In genomic region chr19:5183616-5184015, GRCh38 we compare ENCODE assay signal across 26 cellular contexts.
DNase-seq lines count a peak whose midpoint lies in the region; ATAC-seq, FAIRE-seq and TF ChIP-seq lines count a peak whose summit lies in the region.
"Had no signal": no experiment of that assay in that cellular context is flagged by ENCODE, and none has a peak within 500 bp of the region (broad histone marks: within the 10 kb centered on the region; RNA-seq: fewer than 3 reads in every experiment).

No MANE protein-coding gene starts in this region.

- TF ChIP-seq CTCF in MCF 10A (IDR thresholded peaks at IDR 0.05; ENCODE audit: unreplicated experiment) (no peak), breast epithelium (IDR thresholded peaks at IDR 0.05) (no peak), bronchial epithelial cell (IDR thresholded peaks at IDR 0.05; ENCODE audit: insufficient read depth, low read length, severe bottlenecking) (no peak), kidney (IDR thresholded peaks at IDR 0.05; ENCODE audit: borderline replicate concordance, extremely low read depth, insufficient read depth) (no peak), heart left ventricle (IDR thresholded peaks at IDR 0.05) (no peak)

- H3K4me3 ChIP-seq in breast epithelium (no peak overlapping the region), bronchial epithelial cell (ENCODE audit: low read depth, low read length) (no peak overlapping the region), kidney (ENCODE audit: low read length in 2 of 2) (no peak overlapping the region), heart left ventricle (no peak overlapping the region)
- H3K4me3 ChIP-seq: BLaER1 had no signal

- no peak for TF ChIP-seq POLR2A in breast epithelium (IDR thresholded peaks at IDR 0.05)
- TF ChIP-seq POLR2A in heart left ventricle (IDR thresholded peaks at IDR 0.05), result no peak

- H3K9ac ChIP-seq in kidney (ENCODE audit: low read length in 2 of 2), result no peak overlapping the region
- H3K9ac ChIP-seq: BLaER1 had no signal

- H3K9me3 Mint-ChIP-seq in MCF 10A (ENCODE audit: unreplicated experiment), result no peaks in the 10 kb centered on the region
- H3K9me3 Mint-ChIP-seq: CD4-positive, alpha-beta memory T cell; CD4-positive, CD25-positive, alpha-beta regulatory T cell; CD8-positive, alpha-beta memory T cell had no signal

- WGBS in heart left ventricle, 4 donors, result 86 to 95% (median 88%) methylated on average over 3 of the region's 3 CpGs

- no peak overlapping the region for H3K27ac ChIP-seq in breast epithelium
- H3K27ac ChIP-seq in kidney (ENCODE audit: low read depth in 2 of 2, low read length in 2 of 2), result no peak overlapping the region
- no peak overlapping the region for H3K27ac ChIP-seq in heart left ventricle
- H3K27ac ChIP-seq: BLaER1 had no signal

- H3K4me3 Mint-ChIP-seq in MCF 10A (ENCODE audit: unreplicated experiment), result no peak overlapping the region
- H3K4me3 Mint-ChIP-seq: CD14-positive monocyte; CD4-positive, alpha-beta memory T cell; CD4-positive, CD25-positive, alpha-beta regulatory T cell; CD8-positive, alpha-beta memory T cell had no signal

- H3K9me3 ChIP-seq in breast epithelium, result no peaks in the 10 kb centered on the region
- H3K9me3 ChIP-seq in kidney (ENCODE audit: control insufficient read depth in 1 of 2, low read length in 2 of 2), result no peaks in the 10 kb centered on the region
- no peaks in the 10 kb centered on the region for H3K9me3 ChIP-seq in heart left ventricle
- H3K9me3 ChIP-seq: BE2C, BLaER1 had no signal

- H3K4me1 Mint-ChIP-seq in MCF 10A (ENCODE audit: insufficient read depth, unreplicated experiment), result no peaks in the 10 kb centered on the region
- H3K4me1 Mint-ChIP-seq: CD14-positive monocyte; CD4-positive, alpha-beta memory T cell; CD4-positive, CD25-positive, alpha-beta regulatory T cell; CD8-positive, alpha-beta memory T cell had no signal

- no peaks in the 10 kb centered on the region for H3K36me3 ChIP-seq in breast epithelium
- no peaks in the 10 kb centered on the region for H3K36me3 ChIP-seq in bronchial epithelial cell (ENCODE audit: control insufficient read depth, insufficient read depth, low read length)
- no peaks in the 10 kb centered on the region for H3K36me3 ChIP-seq in kidney (ENCODE audit: control insufficient read depth in 1 of 2, insufficient read depth in 2 of 2, low read length in 2 of 2)
- no peaks in the 10 kb centered on the region for H3K36me3 ChIP-seq in heart left ventricle
- H3K36me3 ChIP-seq: BE2C, BLaER1 had no signal

- no peak overlapping the region for H3K27ac Mint-ChIP-seq in MCF 10A (ENCODE audit: low read depth, unreplicated experiment)
- H3K27ac Mint-ChIP-seq: CD14-positive monocyte; CD4-positive, alpha-beta memory T cell; CD4-positive, CD25-positive, alpha-beta regulatory T cell; CD8-positive, alpha-beta memory T cell had no signal

- POLR2A ChIA-PET in MCF 10A (lab: Yijun Ruan, JAX), result no interaction called here

- H3K27me3 Mint-ChIP-seq in MCF 10A (ENCODE audit: insufficient read depth, unreplicated experiment), result no peaks in the 10 kb centered on the region

- no peaks in the 10 kb centered on the region for H3K36me3 Mint-ChIP-seq in MCF 10A (ENCODE audit: insufficient read depth, unreplicated experiment)
- H3K36me3 Mint-ChIP-seq: CD14-positive monocyte; CD4-positive, alpha-beta memory T cell; CD4-positive, CD25-positive, alpha-beta regulatory T cell; CD8-positive, alpha-beta memory T cell had no signal

- intact Hi-C loops in MCF 10A (cut with micrococcal nuclease), result no loop called here
- intact Hi-C loops in breast epithelium (cut with DNase I; ENCODE audit: low total_unique reads), result no loop called here
- intact Hi-C loops in kidney (cut with DNase I), result no loop called here
- intact Hi-C loops in heart left ventricle (cut with DNase I), result no loop called here

- BruUV-seq in MCF 10A (replicated peaks; lab: Mats Ljungman, UMichigan), result no TSS peak

- CTCF ChIA-PET in MCF 10A (lab: Yijun Ruan, JAX), result interaction anchor here (0.6 kb wide), 1 partner anchor 286 kb away, joined by 4 read pairs; no protein-coding TSS in a partner anchor

- H3K27me3 ChIP-seq in breast epithelium, result no peaks in the 10 kb centered on the region
- no peaks in the 10 kb centered on the region for H3K27me3 ChIP-seq in bronchial epithelial cell (ENCODE audit: control insufficient read depth, insufficient read depth, low read length)
- no peaks in the 10 kb centered on the region for H3K27me3 ChIP-seq in heart left ventricle
- H3K27me3 ChIP-seq: BLaER1 had no signal

- H3K4me1 ChIP-seq in breast epithelium (no peaks in the 10 kb centered on the region), kidney (ENCODE audit: control insufficient read depth in 1 of 2, insufficient read depth in 1 of 2, low read depth in 1 of 2, low read length in 2 of 2) (no peaks in the 10 kb centered on the region), heart left ventricle (no peaks in the 10 kb centered on the region)
- H3K4me1 ChIP-seq: BE2C had no signal

- DNase-seq in MCF 10A (ENCODE audit: unreplicated experiment), result peak; percentile 28
- no peak for DNase-seq in breast epithelium (ENCODE audit: low spot score in 2 of 2)
- DNase-seq in bronchial epithelial cell (ENCODE audit: low read depth), result peak; percentile 59
- peak; percentile 3 for DNase-seq in kidney
- no peak for DNase-seq in heart left ventricle
- no peak for DNase-seq in GDM1 (lab: John Stamatoyannopoulos, UW)
- DNase-seq: 8988T; ACHN; BE2C; C1 segment of cervical spinal cord; CD4-positive, alpha-beta memory T cell; CD4-positive, CD25-positive, alpha-beta regulatory T cell; CD8-positive, alpha-beta memory T cell; COR-L47; DMS 273 treated with DMSO at 0.1 percent for 48 hours; DMS153; DMS53; DMS79; DND-41; EL; GF-D8 had no signal

- FAIRE-seq in bronchial epithelial cell (lab: Jason Lieb, UNC) (no peak), kidney (lab: Jason Lieb, UNC) (no peak)
- FAIRE-seq: A204.1, GM12891, GM19239 had no signal

- ATAC-seq in heart left ventricle, result no peak

Comparison
In these comparisons a context has a peak if more than half of its experiments do, and no peak if none do; other contexts are left out.
1. DNase-seq: peak in MCF 10A (single experiment), bronchial epithelial cell (single experiment) and kidney (single experiment); none in breast epithelium (0 of 2), heart left ventricle (0 of 5) and GDM1 (single experiment).